ENCODE assay signal across 16 cellular contexts in genomic region chr10:76393875-76394706, GRCh38.
DNase-seq lines count a peak whose midpoint lies in the region.
"Had no signal": no experiment of that assay in that cellular context is flagged by ENCODE, and none has a peak within 500 bp of the region (broad histone marks: within the 10 kb centered on the region; RNA-seq: fewer than 3 reads in every experiment).

No MANE protein-coding gene starts in this region.

- H3K27me3 ChIP-seq in MG63: no peaks in the 10 kb centered on the region
- H3K27me3 ChIP-seq in HAP-1 (ENCODE audit: low read depth): no peaks in the 10 kb centered on the region

- no peaks in the 10 kb centered on the region for H3K9me3 ChIP-seq in MG63
- H3K9me3 ChIP-seq in HAP-1: no peaks in the 10 kb centered on the region
- H3K9me3 ChIP-seq: Caco-2 had no signal

- in situ Hi-C loops in HAP-1 (cut with MboI; ENCODE audit: low sequenced_read_pairs): no loop called here

- H3K4me3 ChIP-seq in MG63: no peak overlapping the region
- H3K4me3 ChIP-seq in skeletal muscle cell (ENCODE audit: low read depth, low read length): no peak overlapping the region
- no peak overlapping the region for H3K4me3 ChIP-seq in HAP-1
- H3K4me3 ChIP-seq: PC-9 had no signal

- no peaks in the 10 kb centered on the region for H3K4me1 ChIP-seq in HAP-1
- H3K4me1 ChIP-seq: Caco-2 had no signal

- DNase-seq in EH (ENCODE audit: low read depth) (peak; percentile 57), MG63 (peak; percentile 24), fibroblast of gingiva (ENCODE audit: low read depth) (peak; percentile 10), skeletal muscle cell (ENCODE audit: low read depth) (peak; percentile 25), HAP-1 (ENCODE audit: low spot score in 2 of 2) (no peak), SW480 (ENCODE audit: low spot score) (no peak), nucleus accumbens (lab: John Stamatoyannopoulos, UW) (no peak)
- DNase-seq: AML-193, Caco-2, DMS79, GDM1, KG1, NCI-H1092 treated with DMSO at 0.1 percent for 48 hours, NCI-H1694, NCI-H446, PC-9 had no signal

- H3K36me3 ChIP-seq in MG63: no peaks in the 10 kb centered on the region
- H3K36me3 ChIP-seq in HAP-1 (replicated peaks): no peaks in the 10 kb centered on the region

Comparison
In these comparisons a context has a peak if more than half of its experiments do, and no peak if none do; other contexts are left out.
1. DNase-seq: peak in EH (single experiment), MG63 (single experiment), fibroblast of gingiva (single experiment) and skeletal muscle cell (single experiment); none in HAP-1 (0 of 2), SW480 (single experiment) and nucleus accumbens (0 of 56).